14 cellular contexts compared by ENCODE assay signal in genomic region chr3:195203631-195204030, GRCh38.
DNase-seq lines count a peak whose midpoint lies in the region; ATAC-seq and TF ChIP-seq lines count a peak whose summit lies in the region.
"Had no signal": no experiment of that assay in that cellular context is flagged by ENCODE, and none has a peak within 500 bp of the region (broad histone marks: within the 10 kb centered on the region; RNA-seq: fewer than 3 reads in every experiment).

No MANE protein-coding gene starts in this region.

- H3K4me1 Mint-ChIP-seq in chondrocyte (ENCODE audit: low read depth), result peaks cover 83% of the 10 kb centered on the region
- H3K4me1 Mint-ChIP-seq in neural crest cell, result peaks cover 46% of the 10 kb centered on the region

- no peak for TF ChIP-seq CTCF in chondrocyte (IDR thresholded peaks at IDR 0.05)
- no peak for TF ChIP-seq CTCF in neural crest cell (conservative IDR thresholded peaks at IDR 0.05)
- TF ChIP-seq CTCF in uterus (IDR thresholded peaks at IDR 0.05), result no peak

- H3K9me3 Mint-ChIP-seq in chondrocyte (ENCODE audit: low read depth), result no peaks in the 10 kb centered on the region
- no peaks in the 10 kb centered on the region for H3K9me3 Mint-ChIP-seq in neural crest cell

- no peaks in the 10 kb centered on the region for H3K36me3 ChIP-seq in uterus

- H3K36me3 Mint-ChIP-seq in chondrocyte (ENCODE audit: low read depth) (no peaks in the 10 kb centered on the region), neural crest cell (ENCODE audit: low read depth) (peaks cover 2% of the 10 kb centered on the region)

- intact Hi-C loops in Right ventricle myocardium inferior (cut with DNase I) (no loop called here), Right ventricle myocardium superior (cut with DNase I) (no loop called here), uterus (cut with DNase I; ENCODE audit: low total_unique reads) (no loop called here)

- H3K9me3 ChIP-seq in uterus, result no peaks in the 10 kb centered on the region

- no peak for TF ChIP-seq POLR2A in uterus (IDR thresholded peaks at IDR 0.05)

- DNase-seq in Right ventricle myocardium inferior (ENCODE audit: missing footprints) (no peak), Right ventricle myocardium superior (no peak), chondrocyte (ENCODE audit: low spot score) (no peak), neural crest cell (ENCODE audit: low read depth, low spot score) (no peak), uterus (peak; percentile 14 to 18), NCI-H2081 treated with DMSO at 0.1 percent for 48 hours (lab: John Stamatoyannopoulos, UW) (no peak), SKM-1 (lab: John Stamatoyannopoulos, UW; ENCODE audit: unreplicated experiment) (no peak), germinal center (ENCODE audit: low spot score) (no peak)
- DNase-seq: activated CD4-positive, alpha-beta T cell treated with anti-CD3 and anti-CD28 coated beads, Interleukin-2, amount 50 U/mL, for 1 hour; DMS153; islet precursor cell; small intestine; SW 1271 had no signal

- H3K27me3 ChIP-seq in uterus, result no peaks in the 10 kb centered on the region

- ATAC-seq in Right ventricle myocardium inferior (peak; percentile 19), Right ventricle myocardium superior (ENCODE audit: poor library complexity) (no peak)

- no peaks in the 10 kb centered on the region for H3K27me3 Mint-ChIP-seq in chondrocyte (ENCODE audit: low read depth)
- no peaks in the 10 kb centered on the region for H3K27me3 Mint-ChIP-seq in neural crest cell (ENCODE audit: low read depth)

- H3K27ac Mint-ChIP-seq in chondrocyte (ENCODE audit: unreplicated experiment) (peak overlapping the region; percentile 99), neural crest cell (ENCODE audit: unreplicated experiment) (peak overlapping the region; percentile 41)

- peaks cover under 1% of the 10 kb centered on the region in 2 donors for H3K4me1 ChIP-seq in uterus

- no peak overlapping the region for H3K4me3 ChIP-seq in uterus

- H3K27ac ChIP-seq in uterus, result peak overlapping the region in 1 of 2 donors; percentile 50
- H3K27ac ChIP-seq: HL-60 had no signal

- H3K4me3 Mint-ChIP-seq in chondrocyte (ENCODE audit: unreplicated experiment), result no peak overlapping the region
- H3K4me3 Mint-ChIP-seq in neural crest cell, result peak overlapping the region; percentile 58

Comparison
In these comparisons a context has a peak if more than half of its experiments do, and no peak if none do; other contexts are left out.
1. DNase-seq: peak in uterus (2 of 2); none in Right ventricle myocardium inferior (single experiment), Right ventricle myocardium superior (single experiment), chondrocyte (single experiment), neural crest cell (single experiment), NCI-H2081 treated with DMSO at 0.1 percent for 48 hours (single experiment), SKM-1 (single experiment) and germinal center (single experiment).